ENCODE assay signal across 18 cellular contexts in genomic region chr2:37893327-37893726, GRCh38. TPM values are rescaled to one million over a fixed set of nuclear protein-coding genes. Genes with fewer than 3 reads are reported as not detected.
DNase-seq lines count a peak whose midpoint lies in the region; ATAC-seq, FAIRE-seq and TF ChIP-seq lines count a peak whose summit lies in the region.
"Had no signal": no experiment of that assay in that cellular context is flagged by ENCODE, and none has a peak within 500 bp of the region (broad histone marks: within the 10 kb centered on the region; RNA-seq: fewer than 3 reads in every experiment).

No MANE protein-coding gene starts in this region.

- no peaks in the 10 kb centered on the region for H3K36me3 Mint-ChIP-seq in CD8-positive, alpha-beta memory T cell
- H3K36me3 Mint-ChIP-seq in IgD-negative memory B cell (peaks cover 3% of the 10 kb centered on the region), astrocyte (ENCODE audit: low read depth, unreplicated experiment) (no peaks in the 10 kb centered on the region)
- H3K36me3 Mint-ChIP-seq in naive thymus-derived CD4-positive, alpha-beta T cell = no peaks in the 10 kb centered on the region
- H3K36me3 Mint-ChIP-seq: mesothelial cell of epicardium had no signal

- H3K27me3 Mint-ChIP-seq in CD8-positive, alpha-beta memory T cell = peaks cover 2 to 15% of the 10 kb centered on the region in 2 donors
- H3K27me3 Mint-ChIP-seq in IgD-negative memory B cell = peaks cover 4% of the 10 kb centered on the region
- no peaks in the 10 kb centered on the region for H3K27me3 Mint-ChIP-seq in astrocyte (ENCODE audit: low read depth, unreplicated experiment)
- H3K27me3 Mint-ChIP-seq in naive thymus-derived CD4-positive, alpha-beta T cell = peaks cover 0 to 22% (median 0%) of the 10 kb centered on the region in 5 donors

- no peak overlapping the region for H3K27ac ChIP-seq in CD8-positive, alpha-beta memory T cell (ENCODE audit: low read depth, low read length)
- no peak overlapping the region for H3K27ac ChIP-seq in astrocyte (ENCODE audit: low read depth, low read length)
- H3K27ac ChIP-seq in naive thymus-derived CD4-positive, alpha-beta T cell (ENCODE audit: low read depth, low read length) = no peak overlapping the region

- peaks cover 34% of the 10 kb centered on the region for H3K4me1 ChIP-seq in CD8-positive, alpha-beta memory T cell (ENCODE audit: insufficient read depth, low read length)
- H3K4me1 ChIP-seq in astrocyte (ENCODE audit: insufficient read depth, low read length) = no peaks in the 10 kb centered on the region
- peaks cover 25 to 33% of the 10 kb centered on the region in 2 donors for H3K4me1 ChIP-seq in naive thymus-derived CD4-positive, alpha-beta T cell (ENCODE audit: control insufficient read depth in 2 of 2, insufficient read depth in 2 of 2, low read length in 2 of 2)

- no peak for FAIRE-seq in astrocyte (lab: Jason Lieb, UNC)
- FAIRE-seq: endometrium, keratinocyte had no signal

- no peaks in the 10 kb centered on the region for H3K79me2 ChIP-seq in astrocyte (ENCODE audit: insufficient read depth, low read length)

- DNase-seq in CD8-positive, alpha-beta memory T cell = no peak
- DNase-seq in astrocyte (ENCODE audit: low read depth) = no peak
- DNase-seq in naive thymus-derived CD4-positive, alpha-beta T cell = no peak
- no peak for DNase-seq in DMS 273 treated with DMSO at 0.1 percent for 48 hours (lab: John Stamatoyannopoulos, UW)
- no peak for DNase-seq in SW 1271 (lab: John Stamatoyannopoulos, UW)
- DNase-seq in NCI-H2107 treated with DMSO at 0.1 percent for 48 hours (lab: John Stamatoyannopoulos, UW; ENCODE audit: unreplicated experiment) = no peak
- DNase-seq: activated CD4-positive, CD25-positive, alpha-beta regulatory T cell; activated effector memory CD4-positive, alpha-beta T cell treated with anti-CD3 and anti-CD28 coated beads, Interleukin-2, amount 50 U/mL, for 16 hours; DMS153; hippocampal formation; NCI-H187; retina; Right ventricle myocardium superior had no signal

- intact Hi-C loops in naive thymus-derived CD4-positive, alpha-beta T cell (cut with micrococcal nuclease) = loop anchor here (5.0 kb wide), 3 partner anchors 481 to 614 kb away; no protein-coding TSS in a partner anchor

- no peak overlapping the region for H3K4me2 ChIP-seq in astrocyte (ENCODE audit: low read length)

- no peaks in the 10 kb centered on the region for H3K27me3 ChIP-seq in CD8-positive, alpha-beta memory T cell (ENCODE audit: insufficient read depth, low read length, poor library complexity, severe bottlenecking)
- no peaks in the 10 kb centered on the region for H3K27me3 ChIP-seq in astrocyte (ENCODE audit: insufficient read depth, low read length)
- no peaks in the 10 kb centered on the region for H3K27me3 ChIP-seq in naive thymus-derived CD4-positive, alpha-beta T cell (ENCODE audit: control insufficient read depth in 2 of 2, insufficient read depth in 2 of 2, low read length in 2 of 2)

- ATAC-seq in naive thymus-derived CD4-positive, alpha-beta T cell = no peak
- ATAC-seq in GM21360 (IDR thresholded peaks at IDR 0.05; ENCODE audit: unreplicated experiment) = no peak

- no peak for TF ChIP-seq CTCF in astrocyte (IDR thresholded peaks at IDR 0.05; ENCODE audit: insufficient read depth, low read depth, low read length)

- H3K4me1 Mint-ChIP-seq in CD8-positive, alpha-beta memory T cell = peaks cover 31 to 40% (median 32%) of the 10 kb centered on the region in 3 donors
- H3K4me1 Mint-ChIP-seq in IgD-negative memory B cell (peaks cover 29 to 41% (median 31%) of the 10 kb centered on the region in 3 donors), astrocyte (ENCODE audit: low read depth, unreplicated experiment) (peaks cover 16% of the 10 kb centered on the region)
- H3K4me1 Mint-ChIP-seq in naive thymus-derived CD4-positive, alpha-beta T cell = peaks cover 24 to 49% (median 41%) of the 10 kb centered on the region in 7 donors

- POLR2A ChIA-PET in CD8-positive, alpha-beta memory T cell (lab: Charles Lee) = no interaction called here
- POLR2A ChIA-PET in naive thymus-derived CD4-positive, alpha-beta T cell (lab: Charles Lee) = no interaction called here

- CTCF ChIA-PET in CD8-positive, alpha-beta memory T cell (lab: Charles Lee) = no interaction called here
- CTCF ChIA-PET in naive thymus-derived CD4-positive, alpha-beta T cell (lab: Charles Lee) = interaction anchor here (0.8 kb wide), 1 partner anchor 17 kb away, joined by 3 read pairs; no protein-coding TSS in a partner anchor

- peak overlapping the region in 6 of 8 donors; percentile 1 to 68 (median 26) for H3K27ac Mint-ChIP-seq in CD8-positive, alpha-beta memory T cell
- H3K27ac Mint-ChIP-seq in IgD-negative memory B cell (peak overlapping the region; percentile 19 to 41 (median 40)), astrocyte (ENCODE audit: unreplicated experiment) (peak overlapping the region; percentile 21)
- H3K27ac Mint-ChIP-seq in naive thymus-derived CD4-positive, alpha-beta T cell = peak overlapping the region in 5 of 9 donors; percentile 27 to 78 (median 63)
- H3K27ac Mint-ChIP-seq: mesothelial cell of epicardium had no signal

- peak overlapping the region in 2 of 7 donors; percentile 23 to 54 for H3K4me3 Mint-ChIP-seq in CD8-positive, alpha-beta memory T cell
- peak overlapping the region in 2 of 4 donors; percentile 18 to 86 for H3K4me3 Mint-ChIP-seq in IgD-negative memory B cell
- H3K4me3 Mint-ChIP-seq in astrocyte (ENCODE audit: unreplicated experiment) = no peak overlapping the region
- H3K4me3 Mint-ChIP-seq in naive thymus-derived CD4-positive, alpha-beta T cell = peak overlapping the region in 7 of 10 donors; percentile 10 to 75 (median 52)
- H3K4me3 Mint-ChIP-seq: mesothelial cell of epicardium had no signal

- no peaks in the 10 kb centered on the region for H3K9me3 Mint-ChIP-seq in CD8-positive, alpha-beta memory T cell
- H3K9me3 Mint-ChIP-seq in IgD-negative memory B cell (no peaks in the 10 kb centered on the region), astrocyte (ENCODE audit: unreplicated experiment) (peaks cover 5% of the 10 kb centered on the region)
- H3K9me3 Mint-ChIP-seq in naive thymus-derived CD4-positive, alpha-beta T cell = no peaks in the 10 kb centered on the region
- H3K9me3 Mint-ChIP-seq: mesothelial cell of epicardium had no signal

- no peak overlapping the region for H2AFZ ChIP-seq in astrocyte (ENCODE audit: low read depth, low read length)

- no peaks in the 10 kb centered on the region for H3K9me3 ChIP-seq in CD8-positive, alpha-beta memory T cell (ENCODE audit: low read length)
- H3K9me3 ChIP-seq in astrocyte (ENCODE audit: insufficient read depth, low read depth, low read length) = no peaks in the 10 kb centered on the region
- H3K9me3 ChIP-seq in naive thymus-derived CD4-positive, alpha-beta T cell (ENCODE audit: control insufficient read depth in 2 of 3, low read length in 3 of 3) = no peaks in the 10 kb centered on the region

- H3K9ac ChIP-seq in astrocyte (ENCODE audit: low read length) = no peak overlapping the region

- H3K36me3 ChIP-seq in CD8-positive, alpha-beta memory T cell (ENCODE audit: insufficient read depth, low read length) = no peaks in the 10 kb centered on the region
- H3K36me3 ChIP-seq in astrocyte (ENCODE audit: insufficient read depth, low read length) = no peaks in the 10 kb centered on the region
- H3K36me3 ChIP-seq in naive thymus-derived CD4-positive, alpha-beta T cell (ENCODE audit: control insufficient read depth in 2 of 3, insufficient read depth in 3 of 3, low read length in 3 of 3) = no peaks in the 10 kb centered on the region

- H4K20me1 ChIP-seq in astrocyte (ENCODE audit: insufficient read depth, low read length) = no peaks in the 10 kb centered on the region

- no peak overlapping the region for H3K4me3 ChIP-seq in CD8-positive, alpha-beta memory T cell (ENCODE audit: low read length)
- no peak overlapping the region for H3K4me3 ChIP-seq in astrocyte (ENCODE audit: insufficient read depth, low read depth, low read length)
- no peak overlapping the region for H3K4me3 ChIP-seq in naive thymus-derived CD4-positive, alpha-beta T cell (ENCODE audit: low read length)

RNA-seq across cellular contexts. Expression of gene RMDN2, which starts 31.8 kb away (rescaled TPM):
- 1 to 10 TPM; 4.1 to 4.2 TPM for total RNA-seq in CD8-positive, alpha-beta memory T cell
- 6.3 TPM for polyA plus RNA-seq in CD8-positive, alpha-beta memory T cell
- 9.8 TPM for polyA plus RNA-seq in IgD-negative memory B cell
- 4.7 and 5.1 TPM in 2 replicates for total RNA-seq in astrocyte
- 1 to 10 TPM in 4 of 5 experiments, under 1 TPM in 1; 0.39 to 8.1 (median 5.1) TPM for total RNA-seq in naive thymus-derived CD4-positive, alpha-beta T cell
- 1 to 10 TPM; 3.1 to 7.3 TPM for polyA plus RNA-seq in naive thymus-derived CD4-positive, alpha-beta T cell
